Comparison of ENCODE assay signal across 17 cellular contexts in the genomic region with DNA sequence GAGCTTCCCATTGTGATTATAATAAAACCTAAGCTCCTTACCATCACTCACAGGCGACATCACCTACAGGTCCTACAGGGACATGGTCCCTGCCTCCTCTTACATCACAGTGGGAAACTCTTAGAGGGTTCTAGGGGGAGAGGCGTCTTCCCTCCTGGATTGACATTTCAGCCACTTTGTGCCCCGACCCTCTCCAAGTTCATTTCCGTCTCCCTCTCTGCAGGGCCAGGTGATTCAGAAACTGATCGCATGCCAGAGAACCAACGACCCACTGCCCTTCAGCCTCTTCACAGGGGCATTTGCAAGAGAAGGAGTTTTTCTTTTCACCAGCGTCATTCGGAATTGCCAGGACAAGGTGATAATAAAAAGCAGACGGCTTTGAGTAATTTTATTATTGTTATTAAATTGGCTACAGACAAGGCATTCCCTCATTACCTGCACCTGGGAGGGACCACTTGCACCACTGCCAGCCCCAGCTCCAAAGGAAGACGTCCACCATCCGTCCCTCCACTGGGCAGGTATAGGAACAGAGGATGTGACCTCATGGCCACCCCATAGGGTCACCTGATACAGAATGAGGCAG.
A peak's percentile ranks its signal among the peaks of the same experiment; 100 is the strongest.
DNase-seq lines count a peak whose midpoint lies in the region; FAIRE-seq and TF ChIP-seq lines count a peak whose summit lies in the region.
"Had no signal": no experiment of that assay in that cellular context is flagged by ENCODE, and none has a peak within 500 bp of the region (broad histone marks: within the 10 kb centered on the region; RNA-seq: fewer than 3 reads in every experiment).

No MANE protein-coding gene starts in this region.

- H3K36me3 ChIP-seq in endodermal cell (ENCODE audit: control insufficient read depth, insufficient read depth, low read length) = no peaks in the 10 kb centered on the region
- no peaks in the 10 kb centered on the region for H3K36me3 ChIP-seq in sigmoid colon

- no peak overlapping the region for H3K27ac Mint-ChIP-seq in endodermal cell

- H3K27me3 Mint-ChIP-seq in endodermal cell (ENCODE audit: insufficient read depth) = no peaks in the 10 kb centered on the region

- H3K4me3 ChIP-seq in endodermal cell (ENCODE audit: low read length) = no peak overlapping the region
- no peak overlapping the region for H3K4me3 ChIP-seq in retinal pigment epithelial cell (ENCODE audit: low read length)
- no peak overlapping the region for H3K4me3 ChIP-seq in dorsolateral prefrontal cortex
- no peak overlapping the region for H3K4me3 ChIP-seq in sigmoid colon

- TF ChIP-seq EP300 in sigmoid colon (IDR thresholded peaks at IDR 0.05) = no peak

- TF ChIP-seq CTCF in endodermal cell (conservative IDR thresholded peaks at IDR 0.05) (no peak), retinal pigment epithelial cell (conservative IDR thresholded peaks at IDR 0.05; ENCODE audit: low read depth, low read length) (no peak), dorsolateral prefrontal cortex (IDR thresholded peaks at IDR 0.05 in 54 of 56, conservative IDR thresholded peaks at IDR 0.05 in 2 of 56; ENCODE audit: low read depth in 1 of 56, partially characterized antibody in 56 of 56) (no peak), sigmoid colon (IDR thresholded peaks at IDR 0.05) (no peak)

- no peaks in the 10 kb centered on the region for H3K9me3 ChIP-seq in endodermal cell (ENCODE audit: control insufficient read depth, low read length)
- H3K9me3 ChIP-seq in sigmoid colon = no peaks in the 10 kb centered on the region

- 53 to 56% methylated on average over 4 to 11 of the region's 11 CpGs for WGBS in endodermal cell (ENCODE audit: insufficient coverage in 1 of 2, insufficient read length in 1 of 2), 2 experiments
- WGBS in sigmoid colon, 2 donors = 76 to 85% methylated on average over 11 of the region's 11 CpGs

- DNase-seq in NCI-H82 (lab: John Stamatoyannopoulos, UW) (peak; percentile 35), NCI-H82 treated with DMSO at 0.1 percent for 48 hours (lab: John Stamatoyannopoulos, UW; ENCODE audit: unreplicated experiment) (no peak), RCC 7860 (ENCODE audit: low spot score) (peak; percentile 33), endodermal cell (peak; percentile 67), retinal pigment epithelial cell (ENCODE audit: low read depth) (peak; percentile 46), urothelium cell line (ENCODE audit: low spot score) (no peak), dorsolateral prefrontal cortex (no peak), sigmoid colon (no peak)
- DNase-seq: 8988T, GDM1, NCI-H1105, NCI-H2081, NCI-H2171 treated with DMSO at 0.1 percent for 48 hours, NCI-H446 treated with DMSO at 0.1 percent for 48 hours, NCI-H69, PC-3 had no signal

- no peaks in the 10 kb centered on the region for H3K4me1 ChIP-seq in endodermal cell (ENCODE audit: control insufficient read depth, insufficient read depth, low read length)
- peaks cover 0 to 17% (median 16%) of the 10 kb centered on the region in 4 donors for H3K4me1 ChIP-seq in sigmoid colon

- H3K36me3 Mint-ChIP-seq in endodermal cell (ENCODE audit: low read depth) = no peaks in the 10 kb centered on the region
- H3K36me3 Mint-ChIP-seq: CD14-positive monocyte had no signal

- H3K27me3 ChIP-seq in endodermal cell (ENCODE audit: control insufficient read depth, insufficient read depth, low read length, poor library complexity, severe bottlenecking) (no peaks in the 10 kb centered on the region), dorsolateral prefrontal cortex (peaks cover 0 to 19% (median 0%) of the 10 kb centered on the region in 45 donors), sigmoid colon (no peaks in the 10 kb centered on the region)

- no peak overlapping the region for H3K9ac ChIP-seq in endodermal cell (ENCODE audit: extremely low read depth, low read length, poor library complexity, severe bottlenecking)

- no peak for FAIRE-seq in RCC 7860 (lab: Jason Lieb, UNC)
- FAIRE-seq in urothelium cell line (lab: Jason Lieb, UNC) = no peak

- H3K27ac ChIP-seq in endodermal cell (ENCODE audit: low read depth, low read length) (no peak overlapping the region), dorsolateral prefrontal cortex (no peak overlapping the region), sigmoid colon (no peak overlapping the region)

- no peak overlapping the region for H3K4me3 Mint-ChIP-seq in endodermal cell
- H3K4me3 Mint-ChIP-seq: CD14-positive monocyte had no signal

- H3K4me1 Mint-ChIP-seq in endodermal cell = peaks cover 16% of the 10 kb centered on the region

- intact Hi-C loops in dorsolateral prefrontal cortex (cut with DNase I) (no loop called here), sigmoid colon (cut with DNase I) (no loop called here)

- H3K9me3 Mint-ChIP-seq in endodermal cell = no peaks in the 10 kb centered on the region

- TF ChIP-seq POLR2A in sigmoid colon (IDR thresholded peaks at IDR 0.05) = no peak

Comparison
In these comparisons a context has a peak if more than half of its experiments do, and no peak if none do; other contexts are left out.
1. DNase-seq: peak in NCI-H82 (single experiment), RCC 7860 (single experiment), endodermal cell (single experiment) and retinal pigment epithelial cell (single experiment); none in NCI-H82 treated with DMSO at 0.1 percent for 48 hours (single experiment), urothelium cell line (single experiment), dorsolateral prefrontal cortex (0 of 10) and sigmoid colon (single experiment).